ENCODE assay signal across 2 cellular contexts in the genomic region with DNA sequence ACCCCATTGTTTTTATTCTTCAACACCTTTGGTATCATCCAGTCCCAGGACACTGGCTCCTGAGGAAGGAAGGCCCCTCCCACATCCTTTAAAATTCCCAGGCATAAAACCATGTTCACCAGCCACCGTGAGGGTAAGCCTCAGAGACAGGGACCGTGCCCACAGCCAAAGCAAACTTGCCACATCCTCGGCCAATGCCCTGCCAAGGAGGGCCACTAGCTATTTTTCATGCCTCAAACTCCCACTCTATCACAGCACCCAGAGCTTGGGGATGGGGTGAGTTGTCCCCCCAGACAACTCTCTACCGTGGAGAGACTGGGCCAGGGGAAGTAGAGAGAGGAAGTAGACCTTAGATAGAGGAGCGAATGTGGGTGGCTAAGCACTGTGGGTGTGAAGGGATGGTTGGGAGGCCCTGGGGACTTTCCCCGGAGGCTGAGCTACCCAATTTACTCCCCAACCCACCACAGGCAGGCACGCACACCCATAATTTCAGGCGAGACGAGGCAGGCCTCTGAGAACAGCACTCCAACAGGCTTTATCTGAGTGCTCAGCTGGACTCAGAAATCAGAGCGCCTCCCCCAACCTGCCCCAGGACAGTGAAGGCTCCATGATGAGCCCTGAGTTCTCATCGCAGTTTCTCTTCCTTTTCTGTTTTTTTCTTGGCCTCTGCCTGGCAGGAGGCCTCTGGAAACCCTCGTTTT.
TF ChIP-seq lines count a peak whose summit lies in the region.

No MANE protein-coding gene starts in this region.

TF ChIP-seq in IMR-90, 13 proteins besides CTCF, POLR2A, EP300 and RAD21:
- TF ChIP-seq NFE2L2 (IDR thresholded peaks at IDR 0.05; ENCODE audit: low read depth, low read length) (no peak), ELK1 (IDR thresholded peaks at IDR 0.05; ENCODE audit: borderline replicate concordance, low read depth, low read length) (no peak), SMC3 (IDR thresholded peaks at IDR 0.05; ENCODE audit: low read depth, low read length) (no peak), MAFK (IDR thresholded peaks at IDR 0.05; ENCODE audit: low read depth, low read length) (no peak), CHD1 (IDR thresholded peaks at IDR 0.05; ENCODE audit: low read depth, low read length) (no peak), FOS (IDR thresholded peaks at IDR 0.05; ENCODE audit: low read depth, low read length) (no peak), RFX5 (IDR thresholded peaks at IDR 0.05; ENCODE audit: low read depth, low read length) (no peak), MAZ (IDR thresholded peaks at IDR 0.05; ENCODE audit: borderline replicate concordance, low read depth, low read length) (no peak), RCOR1 (IDR thresholded peaks at IDR 0.05; ENCODE audit: insufficient replicate concordance, low read length) (no peak), CEBPB (IDR thresholded peaks at IDR 0.05; ENCODE audit: low read depth, low read length) (no peak), MXI1 (IDR thresholded peaks at IDR 0.05; ENCODE audit: borderline replicate concordance, low read depth, low read length) (no peak), BHLHE40 (IDR thresholded peaks at IDR 0.05; ENCODE audit: low read depth, low read length) (no peak), USF2 (IDR thresholded peaks at IDR 0.05; ENCODE audit: low read depth, low read length) (no peak)

TF ChIP-seq in H1, 55 proteins besides CTCF, POLR2A, EP300 and RAD21:
- TF ChIP-seq ATF2 (IDR thresholded peaks at IDR 0.05; ENCODE audit: low read length) = no peak
- TF ChIP-seq TCF12 (IDR thresholded peaks at IDR 0.05; ENCODE audit: low read depth, low read length) = no peak
- no peak for TF ChIP-seq CBX8 (IDR thresholded peaks at IDR 0.05; ENCODE audit: borderline replicate concordance, low read depth, low read length)
- TF ChIP-seq RBBP5 (IDR thresholded peaks at IDR 0.05; ENCODE audit: borderline replicate concordance, low read depth, low read length) = 0 out of 2 replicates have a peak, but pooled peaks have one; percentile 16
